ENCODE assay signal across 2 cellular contexts in genomic region chr4:98937977-98938376, GRCh38.
TF ChIP-seq lines count a peak whose summit lies in the region.

No MANE protein-coding gene starts in this region.

TF ChIP-seq in SK-N-SH, 30 proteins besides CTCF, POLR2A, EP300 and RAD21 (continued from another document):
- TF ChIP-seq PBX3 (IDR thresholded peaks at IDR 0.05): no peak
- no peak for TF ChIP-seq NFIC (IDR thresholded peaks at IDR 0.05; ENCODE audit: borderline replicate concordance)
- no peak for TF ChIP-seq JUND (IDR thresholded peaks at IDR 0.05)
- no peak for TF ChIP-seq RXRA (IDR thresholded peaks at IDR 0.05; ENCODE audit: borderline replicate concordance, low read depth)
- TF ChIP-seq ELF1 (IDR thresholded peaks at IDR 0.05): no peak
- TF ChIP-seq FOXM1 (IDR thresholded peaks at IDR 0.05; ENCODE audit: low read depth): no peak
- TF ChIP-seq POLR2AphosphoS5 (IDR thresholded peaks at IDR 0.05; ENCODE audit: low read depth, low read length): no peak
- no peak for TF ChIP-seq MXI1 (IDR thresholded peaks at IDR 0.05; ENCODE audit: low read depth, low read length)
- TF ChIP-seq SIN3A (IDR thresholded peaks at IDR 0.05; ENCODE audit: borderline replicate concordance, low read depth, low read length): no peak

TF ChIP-seq in SK-N-SH treated with all-trans-retinoic acid at 6 μM for 48 hours, 23 proteins besides CTCF, POLR2A, EP300 and RAD21 (continued from another document):
- no peak for TF ChIP-seq PATZ1 (CRISPR knock-in tag; IDR thresholded peaks at IDR 0.05; ENCODE audit: borderline replicate concordance)
- TF ChIP-seq CSDC2 (CRISPR knock-in tag; IDR thresholded peaks at IDR 0.05): no peak
- no peak for TF ChIP-seq TSHZ2 (CRISPR knock-in tag; IDR thresholded peaks at IDR 0.05)
- no peak for TF ChIP-seq OSR1 (CRISPR knock-in tag; IDR thresholded peaks at IDR 0.05)
